ENCODE assay signal across 8 cellular contexts in genomic region chr13:96091164-96091931, GRCh38. TPM values are rescaled to one million over a fixed set of nuclear protein-coding genes. Genes with fewer than 3 reads are reported as not detected.
DNase-seq lines count a peak whose midpoint lies in the region.

No MANE protein-coding gene starts in this region.

- H3K27ac Mint-ChIP-seq in activated T-helper 1 cell treated with anti-CD3 and anti-CD28 coated beads, Interleukin-12 subunit alpha, Interleukin-12 subunit beta, Interleukin-2, Interleukin-4 antibody, amounts not matched to agents 30 ng/mL and 10 ng/mL and 1 ng/mL, durations not matched to agents 14 hours and 24 hours and 36 hours = peak overlapping the region; percentile 30

- intact Hi-C loops in activated T-helper 1 cell treated with anti-CD3 and anti-CD28 coated beads, Interleukin-12 subunit alpha, Interleukin-12 subunit beta, Interleukin-2, Interleukin-4 antibody, amounts not matched to agents 30 ng/mL and 10 ng/mL and 1 ng/mL, durations not matched to agents 14 hours and 24 hours and 36 hours (cut with micrococcal nuclease) = loop anchor here (5.0 kb wide), 1 partner anchor 1384 kb away; no protein-coding TSS in a partner anchor

- peaks cover 8% of the 10 kb centered on the region for H3K4me1 ChIP-seq in stomach smooth muscle (ENCODE audit: control insufficient read depth, insufficient read depth, low read length)

- H3K9me3 ChIP-seq in stomach smooth muscle (ENCODE audit: control insufficient read depth in 2 of 2, low read length in 2 of 2) = no peaks in the 10 kb centered on the region

- H3K9me3 Mint-ChIP-seq in activated T-helper 1 cell treated with anti-CD3 and anti-CD28 coated beads, Interleukin-12 subunit alpha, Interleukin-12 subunit beta, Interleukin-2, Interleukin-4 antibody, amounts not matched to agents 30 ng/mL and 10 ng/mL and 1 ng/mL, durations not matched to agents 14 hours and 24 hours and 36 hours = no peaks in the 10 kb centered on the region

- peak overlapping the region; percentile 6 to 49 for H3K9ac ChIP-seq in stomach smooth muscle (ENCODE audit: low read length in 2 of 2)

- H3K4me1 Mint-ChIP-seq in activated T-helper 1 cell treated with anti-CD3 and anti-CD28 coated beads, Interleukin-12 subunit alpha, Interleukin-12 subunit beta, Interleukin-2, Interleukin-4 antibody, amounts not matched to agents 30 ng/mL and 10 ng/mL and 1 ng/mL, durations not matched to agents 14 hours and 24 hours and 36 hours (ENCODE audit: low read depth) = no peaks in the 10 kb centered on the region

- H3K27ac ChIP-seq in stomach smooth muscle (ENCODE audit: low read length) = no peak overlapping the region

- H3K27me3 Mint-ChIP-seq in activated T-helper 1 cell treated with anti-CD3 and anti-CD28 coated beads, Interleukin-12 subunit alpha, Interleukin-12 subunit beta, Interleukin-2, Interleukin-4 antibody, amounts not matched to agents 30 ng/mL and 10 ng/mL and 1 ng/mL, durations not matched to agents 14 hours and 24 hours and 36 hours (ENCODE audit: insufficient read depth) = peaks cover 39% of the 10 kb centered on the region

- DNase-seq in NCI-H748 (lab: John Stamatoyannopoulos, UW; ENCODE audit: unreplicated experiment) = peak; percentile 56
- no peak for DNase-seq in NCI-H748 treated with DMSO at 0.1 percent for 48 hours (lab: John Stamatoyannopoulos, UW)
- DNase-seq in activated T-helper 1 cell treated with anti-CD3 and anti-CD28 coated beads, Interleukin-12 subunit alpha, Interleukin-12 subunit beta, Interleukin-2, Interleukin-4 antibody, amounts not matched to agents 30 ng/mL and 10 ng/mL and 1 ng/mL, durations not matched to agents 14 hours and 24 hours and 36 hours (ENCODE audit: low spot score) = no peak
- peak; percentile 49 for DNase-seq in iPS-NIHi7 (ENCODE audit: extremely low spot score)
- no peak for DNase-seq in cerebellum (ENCODE audit: low spot score)
- DNase-seq in MV-4-11 (lab: John Stamatoyannopoulos, UW) = no peak
- DNase-seq in HCEC 1CT = no peak

- H3K4me3 Mint-ChIP-seq in activated T-helper 1 cell treated with anti-CD3 and anti-CD28 coated beads, Interleukin-12 subunit alpha, Interleukin-12 subunit beta, Interleukin-2, Interleukin-4 antibody, amounts not matched to agents 30 ng/mL and 10 ng/mL and 1 ng/mL, durations not matched to agents 14 hours and 24 hours and 36 hours = no peak overlapping the region

- no peaks in the 10 kb centered on the region for H3K36me3 ChIP-seq in stomach smooth muscle (ENCODE audit: control insufficient read depth in 2 of 2, insufficient read depth in 2 of 2, low read length in 2 of 2)

- peaks cover 6 to 19% of the 10 kb centered on the region in 2 donors for H3K27me3 ChIP-seq in stomach smooth muscle (ENCODE audit: control insufficient read depth in 1 of 2, insufficient read depth in 2 of 2, low read length in 2 of 2)

- peak overlapping the region; percentile 70 to 73 for H3K4me3 ChIP-seq in stomach smooth muscle (ENCODE audit: low read length in 2 of 2)

- H3K36me3 Mint-ChIP-seq in activated T-helper 1 cell treated with anti-CD3 and anti-CD28 coated beads, Interleukin-12 subunit alpha, Interleukin-12 subunit beta, Interleukin-2, Interleukin-4 antibody, amounts not matched to agents 30 ng/mL and 10 ng/mL and 1 ng/mL, durations not matched to agents 14 hours and 24 hours and 36 hours (ENCODE audit: low read depth) = no peaks in the 10 kb centered on the region

RNA-seq across cellular contexts. Expression of gene HS6ST3, which starts 1.4 kb away (rescaled TPM):
- not detected in 2 replicates for total RNA-seq in activated T-helper 1 cell treated with anti-CD3 and anti-CD28 coated beads, Interleukin-12 subunit alpha, Interleukin-12 subunit beta, Interleukin-2, Interleukin-4 antibody, amounts not matched to agents 30 ng/mL and 10 ng/mL and 1 ng/mL, durations not matched to agents 14 hours and 24 hours and 36 hours
- total RNA-seq in cerebellum = 35.0 TPM

RNA-seq across cellular contexts. Expression of gene UGGT2, which starts 38.1 kb away (rescaled TPM):
- total RNA-seq in activated T-helper 1 cell treated with anti-CD3 and anti-CD28 coated beads, Interleukin-12 subunit alpha, Interleukin-12 subunit beta, Interleukin-2, Interleukin-4 antibody, amounts not matched to agents 30 ng/mL and 10 ng/mL and 1 ng/mL, durations not matched to agents 14 hours and 24 hours and 36 hours = 0.26 TPM in 1 of 2 replicates, not detected in the other
- total RNA-seq in cerebellum = 94.6 TPM

Comparison
In these comparisons a context has a peak if more than half of its experiments do, and no peak if none do; other contexts are left out.
1. DNase-seq: peak in NCI-H748 (single experiment) and iPS-NIHi7 (single experiment); none in NCI-H748 treated with DMSO at 0.1 percent for 48 hours (single experiment), activated T-helper 1 cell treated with anti-CD3 and anti-CD28 coated beads, Interleukin-12 subunit alpha, Interleukin-12 subunit beta, Interleukin-2, Interleukin-4 antibody, amounts not matched to agents 30 ng/mL and 10 ng/mL and 1 ng/mL, durations not matched to agents 14 hours and 24 hours and 36 hours (single experiment), cerebellum (single experiment), MV-4-11 (single experiment) and HCEC 1CT (single experiment).
2. RNA of gene HS6ST3, which starts 1.4 kb away (total RNA-seq): 35.0 TPM in cerebellum (single experiment); not detected in activated T-helper 1 cell treated with anti-CD3 and anti-CD28 coated beads, Interleukin-12 subunit alpha, Interleukin-12 subunit beta, Interleukin-2, Interleukin-4 antibody, amounts not matched to agents 30 ng/mL and 10 ng/mL and 1 ng/mL, durations not matched to agents 14 hours and 24 hours and 36 hours; every median in the first group is over 10 times any median in the second.
3. RNA of gene UGGT2, which starts 38.1 kb away (total RNA-seq): 94.6 TPM in cerebellum (single experiment); 0.26 TPM in activated T-helper 1 cell treated with anti-CD3 and anti-CD28 coated beads, Interleukin-12 subunit alpha, Interleukin-12 subunit beta, Interleukin-2, Interleukin-4 antibody, amounts not matched to agents 30 ng/mL and 10 ng/mL and 1 ng/mL, durations not matched to agents 14 hours and 24 hours and 36 hours; every median in the first group is over 10 times any median in the second.